Comparison of ENCODE assay signal across 9 cellular contexts in the genomic region with DNA sequence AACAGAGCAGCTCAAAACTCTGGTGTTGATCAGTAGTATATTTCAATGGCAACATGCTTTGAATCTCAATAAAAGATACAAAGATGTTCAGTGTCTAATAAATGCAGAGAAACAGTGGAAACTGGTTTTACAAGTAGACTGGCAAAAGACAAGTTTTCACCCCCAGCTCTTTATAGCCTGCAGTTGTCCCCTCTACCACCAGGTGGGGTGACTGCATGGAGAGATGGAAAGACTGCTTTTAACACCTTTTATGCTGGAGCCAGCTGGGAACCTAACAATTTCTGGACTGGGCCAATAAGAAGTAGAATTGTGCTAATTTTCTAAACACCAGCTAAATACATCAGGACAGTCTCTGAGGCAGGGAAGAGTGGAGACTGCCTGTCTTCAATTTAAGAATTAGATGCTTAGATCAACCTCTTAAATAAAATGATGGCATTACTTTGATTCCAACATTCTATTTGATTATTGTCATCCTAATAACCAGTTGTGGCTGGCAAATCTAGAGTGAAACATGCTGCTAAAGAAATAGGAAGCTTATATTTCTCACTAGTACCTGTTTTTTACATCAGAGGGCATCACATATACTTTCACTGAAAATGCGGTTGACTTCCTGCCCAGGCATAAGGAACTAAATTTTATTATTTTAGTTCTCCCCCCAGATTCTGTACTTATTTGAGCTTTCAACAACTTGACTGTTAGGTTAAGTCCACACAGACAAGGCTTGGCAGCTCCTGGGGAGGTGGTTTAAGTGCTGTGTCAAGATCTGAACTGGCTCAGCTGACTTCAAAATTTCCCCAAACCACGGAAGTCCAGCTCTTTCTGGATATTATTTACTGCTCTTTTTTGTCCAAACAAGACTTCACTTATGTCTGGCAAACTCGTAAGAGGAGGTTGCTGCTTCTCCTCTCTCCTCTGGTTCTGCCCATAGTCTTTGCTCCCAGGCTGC.
DNase-seq lines count a peak whose midpoint lies in the region; ATAC-seq and TF ChIP-seq lines count a peak whose summit lies in the region.
"Had no signal": no experiment of that assay in that cellular context is flagged by ENCODE, and none has a peak within 500 bp of the region (broad histone marks: within the 10 kb centered on the region; RNA-seq: fewer than 3 reads in every experiment).

No MANE protein-coding gene starts in this region.

- H3K18ac ChIP-seq in mesendoderm (ENCODE audit: low read length), result no peak overlapping the region

- no TSS peak for BruUV-seq in HCT116 (replicated peaks; lab: Mats Ljungman, UMichigan)

- H3K4me2 ChIP-seq in HCT116 (ENCODE audit: low read length) (no peak overlapping the region), mesendoderm (ENCODE audit: low read length) (no peak overlapping the region)
- H3K4me2 ChIP-seq: BLaER1 treated with 17β-estradiol and CSF1 and Interleukin-3, amounts not matched to agents 10 nM and 100 nM had no signal

- H2BK15ac ChIP-seq in mesendoderm (replicated peaks; ENCODE audit: low read depth), result no peak overlapping the region

- H3K4me1 ChIP-seq in HCT116 (ENCODE audit: control insufficient read depth in 1 of 2, insufficient read depth in 2 of 2, low read length in 2 of 2) (no peaks in the 10 kb centered on the region), endodermal cell (ENCODE audit: control insufficient read depth, insufficient read depth, low read length) (no peaks in the 10 kb centered on the region), mesendoderm (ENCODE audit: control insufficient read depth, low read depth, low read length) (no peaks in the 10 kb centered on the region)
- H3K4me1 ChIP-seq: BLaER1 treated with 17β-estradiol and CSF1 and Interleukin-3, amounts not matched to agents 10 nM and 100 nM had no signal

- H3K27ac Mint-ChIP-seq in activated B cell treated with CpG ODN at 0.5 μM for 24 hours, result no peak overlapping the region
- no peak overlapping the region for H3K27ac Mint-ChIP-seq in endodermal cell

- DNase-seq in NCI-H2081 (lab: John Stamatoyannopoulos, UW) (peak; percentile 55 to 69), NCI-H2081 treated with DMSO at 0.1 percent for 48 hours (lab: John Stamatoyannopoulos, UW) (no peak), HCT116 (ENCODE audit: low read depth, low spot score) (peak; percentile 52), NCI-H1694 treated with DMSO at 0.1 percent for 48 hours (lab: John Stamatoyannopoulos, UW) (peak; percentile 4), activated B cell treated with CpG ODN at 0.5 μM for 24 hours (no peak), endodermal cell (peak; percentile 91), mesendoderm (peak; percentile 68), substantia nigra (lab: John Stamatoyannopoulos, UW) (peak in 31 of 49 donors; percentile 3 to 67 (median 26))

- no peak overlapping the region for H3K4ac ChIP-seq in mesendoderm (ENCODE audit: low read depth, low read length)

- intact Hi-C loops in HCT116 (cut with micrococcal nuclease) (loop anchor here (1.0 kb wide), 2 partner anchors 69 to 121 kb away; no protein-coding TSS in a partner anchor), activated B cell treated with CpG ODN at 0.5 μM for 24 hours (cut with micrococcal nuclease) (loop anchor here (1.0 kb wide), 1 partner anchor 121 kb away; no protein-coding TSS in a partner anchor)

- RAD21 ChIA-PET in HCT116 (lab: Charles Lee; ENCODE audit: low non-redundant PET in 1 of 2, low total read pairs in 2 of 2, uncharacterized antibody in 2 of 2, unreplicated experiment in 2 of 2), result interaction anchor here (1.0 to 1.5 kb wide), 2 partner anchors 25 to 69 kb away, joined by 3 read pairs; no protein-coding TSS in a partner anchor

- TF ChIP-seq POLR2A in HCT116 (IDR thresholded peaks at IDR 0.05; ENCODE audit: borderline replicate concordance, extremely low read depth, insufficient read depth, insufficient read length), result no peak

- no peak overlapping the region for H2BK5ac ChIP-seq in mesendoderm (ENCODE audit: low read length)

- no peaks in the 10 kb centered on the region for H4K20me1 ChIP-seq in HCT116 (ENCODE audit: insufficient read depth)
- H4K20me1 ChIP-seq: BLaER1 treated with 17β-estradiol and CSF1 and Interleukin-3, amounts not matched to agents 10 nM and 100 nM had no signal

- H3K4me3 ChIP-seq in HCT116 (replicated peaks in 1 of 2; ENCODE audit: low read depth in 1 of 2, low read length in 2 of 2) (no peak overlapping the region), endodermal cell (ENCODE audit: low read length) (no peak overlapping the region), mesendoderm (ENCODE audit: low read length) (no peak overlapping the region)
- H3K4me3 ChIP-seq: BLaER1 treated with 17β-estradiol and CSF1 and Interleukin-3, amounts not matched to agents 10 nM and 100 nM had no signal

- no peak overlapping the region for H4K5ac ChIP-seq in mesendoderm (ENCODE audit: low read length)

- H2AK5ac ChIP-seq in mesendoderm (ENCODE audit: low read length), result no peak overlapping the region

- no peaks in the 10 kb centered on the region for H3K79me2 ChIP-seq in HCT116 (ENCODE audit: insufficient read depth, low read length)
- H3K79me2 ChIP-seq in mesendoderm (ENCODE audit: control insufficient read depth, insufficient read depth, low read length), result no peaks in the 10 kb centered on the region

- TF ChIP-seq CTCF in HCT116 (IDR thresholded peaks at IDR 0.05 in 2 of 3, conservative IDR thresholded peaks at IDR 0.05 in 1 of 3; ENCODE audit: borderline replicate concordance in 1 of 3, insufficient read depth in 1 of 3, low read depth in 2 of 3, low read length in 2 of 3) (peak; percentile 68 to 95 (median 93)), activated B cell treated with CpG ODN at 0.5 μM for 24 hours (IDR thresholded peaks at IDR 0.05) (peak; percentile 81), endodermal cell (conservative IDR thresholded peaks at IDR 0.05) (peak; percentile 94)

- H3K4me3 Mint-ChIP-seq in activated B cell treated with CpG ODN at 0.5 μM for 24 hours, result no peak overlapping the region
- H3K4me3 Mint-ChIP-seq in endodermal cell, result no peak overlapping the region

- H3K27me3 Mint-ChIP-seq in activated B cell treated with CpG ODN at 0.5 μM for 24 hours, result peaks cover 2% of the 10 kb centered on the region
- no peaks in the 10 kb centered on the region for H3K27me3 Mint-ChIP-seq in endodermal cell (ENCODE audit: insufficient read depth)

- H3K9me2 ChIP-seq in HCT116 (ENCODE audit: insufficient read depth), result no peaks in the 10 kb centered on the region

- H3K9me3 ChIP-seq in HCT116 (ENCODE audit: control insufficient read depth in 1 of 2, insufficient read depth in 1 of 2, low read depth in 1 of 2, low read length in 2 of 2) (0 out of 4 replicates have a peak, but pooled peaks cover 0 to 3% of the 10 kb centered on the region in 2 experiments), endodermal cell (ENCODE audit: control insufficient read depth, low read length) (peaks cover 15% of the 10 kb centered on the region)

- H3K27me3 ChIP-seq in HCT116 (ENCODE audit: insufficient read depth, low read length) (no peaks in the 10 kb centered on the region), endodermal cell (ENCODE audit: control insufficient read depth, insufficient read depth, low read length, poor library complexity, severe bottlenecking) (no peaks in the 10 kb centered on the region), mesendoderm (ENCODE audit: insufficient read depth, low read length, poor library complexity) (no peaks in the 10 kb centered on the region)
- H3K27me3 ChIP-seq: BLaER1 treated with 17β-estradiol and CSF1 and Interleukin-3, amounts not matched to agents 10 nM and 100 nM had no signal

- H2BK120ac ChIP-seq in mesendoderm (ENCODE audit: low read depth, low read length), result no peak overlapping the region

- POLR2A ChIA-PET in HCT116 (lab: Charles Lee) (no interaction called here), activated B cell treated with CpG ODN at 0.5 μM for 24 hours (lab: Charles Lee) (no interaction called here)

- no peak overlapping the region for H3K56ac ChIP-seq in mesendoderm (ENCODE audit: low read length)

- H3K27ac ChIP-seq in HCT116 (ENCODE audit: low read depth, low read length) (no peak overlapping the region), endodermal cell (ENCODE audit: low read depth, low read length) (no peak overlapping the region), mesendoderm (ENCODE audit: low read depth, low read length) (no peak overlapping the region), substantia nigra (ENCODE audit: low read depth, low read length, poor library complexity, severe bottlenecking) (no peak overlapping the region)
- H3K27ac ChIP-seq: BLaER1 treated with 17β-estradiol and CSF1 and Interleukin-3, amounts not matched to agents 10 nM and 100 nM had no signal

- no peaks in the 10 kb centered on the region for H3K36me3 ChIP-seq in HCT116 (ENCODE audit: control insufficient read depth in 1 of 2, insufficient read depth in 2 of 2, low read length in 2 of 2)
- no peaks in the 10 kb centered on the region for H3K36me3 ChIP-seq in endodermal cell (ENCODE audit: control insufficient read depth, insufficient read depth, low read length)
- H3K36me3 ChIP-seq in mesendoderm (ENCODE audit: control insufficient read depth, insufficient read depth, low read length), result no peaks in the 10 kb centered on the region

- peak; percentile 62 for TF ChIP-seq RAD21 in HCT116 (IDR thresholded peaks at IDR 0.05; ENCODE audit: low read depth)

- no peak overlapping the region for H3K23ac ChIP-seq in mesendoderm (ENCODE audit: low read length)

- H4K8ac ChIP-seq in mesendoderm (ENCODE audit: low read depth, low read length), result no peak overlapping the region

- H2AFZ ChIP-seq in HCT116 (ENCODE audit: low read depth, low read length, poor library complexity, severe bottlenecking), result no peak overlapping the region

- H3K9ac ChIP-seq in HCT116 (ENCODE audit: low read length) (no peak overlapping the region), endodermal cell (ENCODE audit: extremely low read depth, low read length, poor library complexity, severe bottlenecking) (no peak overlapping the region), mesendoderm (ENCODE audit: low read length) (no peak overlapping the region)
- H3K9ac ChIP-seq: BLaER1 treated with 17β-estradiol and CSF1 and Interleukin-3, amounts not matched to agents 10 nM and 100 nM had no signal

- H3K4me1 Mint-ChIP-seq in activated B cell treated with CpG ODN at 0.5 μM for 24 hours (no peaks in the 10 kb centered on the region), endodermal cell (peaks cover 2% of the 10 kb centered on the region)

- H3K36me3 Mint-ChIP-seq in activated B cell treated with CpG ODN at 0.5 μM for 24 hours (ENCODE audit: low read depth) (no peaks in the 10 kb centered on the region), endodermal cell (ENCODE audit: low read depth) (no peaks in the 10 kb centered on the region)

- 83 to 89% methylated on average over 3 of the region's 3 CpGs for WGBS in endodermal cell (ENCODE audit: insufficient coverage in 1 of 2, insufficient read length in 1 of 2), 2 experiments
- no CpG with 5 or more reads among the region's 3 CpGs for WGBS in mesendoderm (ENCODE audit: extremely low coverage, insufficient coverage, low lambda C conversion rate)

- CTCF ChIA-PET in HCT116 (lab: Charles Lee), result interaction anchor here (0.7 to 1.6 kb wide), 16 partner anchors 9 to 277 kb away, joined by 3 to 9 read pairs (median 3); no protein-coding TSS in a partner anchor
- CTCF ChIA-PET in activated B cell treated with CpG ODN at 0.5 μM for 24 hours (lab: Charles Lee), result interaction anchor here (0.5 to 3.0 kb wide), 9 partner anchors 9 to 211 kb away, joined by 3 to 18 read pairs (median 6); no protein-coding TSS in a partner anchor

- no peaks in the 10 kb centered on the region for H3K79me1 ChIP-seq in mesendoderm (ENCODE audit: low read length)

- H3K9me3 Mint-ChIP-seq in activated B cell treated with CpG ODN at 0.5 μM for 24 hours (peaks cover 9% of the 10 kb centered on the region), endodermal cell (peaks cover 9% of the 10 kb centered on the region)

- ATAC-seq in HCT116 (peak; percentile 76), activated B cell treated with CpG ODN at 0.5 μM for 24 hours (ENCODE audit: low read depth) (peak; percentile 28)

Comparison
In these comparisons a context has a peak if more than half of its experiments do, and no peak if none do; other contexts are left out.
1. DNase-seq: peak in NCI-H2081 (2 of 2), HCT116 (single experiment), NCI-H1694 treated with DMSO at 0.1 percent for 48 hours (single experiment), endodermal cell (single experiment), mesendoderm (single experiment) and substantia nigra (31 of 49); none in NCI-H2081 treated with DMSO at 0.1 percent for 48 hours (single experiment) and activated B cell treated with CpG ODN at 0.5 μM for 24 hours (single experiment).
2. Peak in every context shown above with its lines, with median percentiles within 50 percentile points of each other: CTCF ChIP-seq.